8 cellular contexts compared by ENCODE assay signal in genomic region chr16:87076950-87077749, GRCh38.
A peak's percentile ranks its signal among the peaks of the same experiment; 100 is the strongest.
DNase-seq lines count a peak whose midpoint lies in the region; ATAC-seq and TF ChIP-seq lines count a peak whose summit lies in the region.

No MANE protein-coding gene starts in this region.

- no peak overlapping the region for H3K27ac ChIP-seq in DND-41 (ENCODE audit: low read length)
- H3K27ac ChIP-seq in esophagus squamous epithelium: no peak overlapping the region
- H3K27ac ChIP-seq in parathyroid adenoma: no peak overlapping the region
- H3K27ac ChIP-seq in CD4-positive, alpha-beta memory T cell (ENCODE audit: low read depth, low read length): no peak overlapping the region

- H3K4me3 Mint-ChIP-seq in CD4-positive, alpha-beta memory T cell: no peak overlapping the region

- H3K9ac ChIP-seq in DND-41 (ENCODE audit: low read depth, low read length) (no peak overlapping the region), parathyroid adenoma (no peak overlapping the region)

- H3K36me3 Mint-ChIP-seq in CD4-positive, alpha-beta memory T cell: no peaks in the 10 kb centered on the region

- DNase-seq in DND-41 (peak; percentile 56), HFF-Myc (ENCODE audit: extremely low read depth, low read depth) (no peak), SW480 (ENCODE audit: low spot score) (peak; percentile 66), esophagus squamous epithelium (lab: John Stamatoyannopoulos, UW) (no peak), HPDE6-E6E7 (ENCODE audit: extremely low spot score) (no peak)
- no peak for DNase-seq in CD4-positive, alpha-beta memory T cell

- no peaks in the 10 kb centered on the region for H3K36me3 ChIP-seq in DND-41 (ENCODE audit: insufficient read depth, low read length)
- no peaks in the 10 kb centered on the region for H3K36me3 ChIP-seq in esophagus squamous epithelium
- no peaks in the 10 kb centered on the region for H3K36me3 ChIP-seq in parathyroid adenoma (ENCODE audit: control insufficient read depth, insufficient read depth, low read length)
- no peaks in the 10 kb centered on the region for H3K36me3 ChIP-seq in CD4-positive, alpha-beta memory T cell (ENCODE audit: insufficient read depth, low read length)

- H3K27me3 ChIP-seq in DND-41 (ENCODE audit: insufficient read depth, low read length, poor library complexity) (no peaks in the 10 kb centered on the region), esophagus squamous epithelium (peaks cover 0 to 26% (median 0%) of the 10 kb centered on the region in 4 donors), parathyroid adenoma (ENCODE audit: control insufficient read depth, insufficient read depth, low read length) (no peaks in the 10 kb centered on the region)
- no peaks in the 10 kb centered on the region for H3K27me3 ChIP-seq in CD4-positive, alpha-beta memory T cell (ENCODE audit: insufficient read depth, low read length)

- POLR2A ChIA-PET in CD4-positive, alpha-beta memory T cell (lab: Charles Lee; ENCODE audit: partially characterized antibody): no interaction called here

- CTCF ChIA-PET in CD4-positive, alpha-beta memory T cell (lab: Charles Lee; ENCODE audit: partially characterized antibody): no interaction called here

- H3K27ac Mint-ChIP-seq in CD4-positive, alpha-beta memory T cell: no peak overlapping the region

- H3K4me3 ChIP-seq in DND-41 (ENCODE audit: low read depth in 1 of 2, low read length in 2 of 2) (no peak overlapping the region), HFF-Myc (replicated peaks; ENCODE audit: low read depth, low read length) (no peak overlapping the region), esophagus squamous epithelium (no peak overlapping the region), parathyroid adenoma (ENCODE audit: low read depth, low read length) (no peak overlapping the region)
- no peak overlapping the region for H3K4me3 ChIP-seq in CD4-positive, alpha-beta memory T cell (ENCODE audit: low read length in 2 of 2)

- H2AFZ ChIP-seq in DND-41 (ENCODE audit: low read depth, low read length) (no peak overlapping the region), parathyroid adenoma (no peak overlapping the region)

- no peaks in the 10 kb centered on the region for H3K4me1 Mint-ChIP-seq in CD4-positive, alpha-beta memory T cell

- TF ChIP-seq CTCF in DND-41 (IDR thresholded peaks at IDR 0.05; ENCODE audit: borderline replicate concordance, extremely low read depth, low read length, poor library complexity, severe bottlenecking): peak; percentile 77
- peak; percentile 79 for TF ChIP-seq CTCF in HFF-Myc (IDR thresholded peaks at IDR 0.05; ENCODE audit: low read depth, low read length, missing control alignments)
- TF ChIP-seq CTCF in esophagus squamous epithelium (IDR thresholded peaks at IDR 0.05): peak in 4 of 6 experiments; percentile 27 to 60 (median 36)
- peak; percentile 75 for TF ChIP-seq CTCF in parathyroid adenoma (IDR thresholded peaks at IDR 0.05)

- H3K9me3 Mint-ChIP-seq in CD4-positive, alpha-beta memory T cell: peaks cover 0 to 35% (median 24%) of the 10 kb centered on the region in 8 donors

- peaks cover 11% of the 10 kb centered on the region for H3K9me3 ChIP-seq in DND-41 (ENCODE audit: insufficient read depth, low read length, severe bottlenecking)
- peaks cover 0 to 19% (median 18%) of the 10 kb centered on the region in 3 donors for H3K9me3 ChIP-seq in esophagus squamous epithelium
- no peaks in the 10 kb centered on the region for H3K9me3 ChIP-seq in parathyroid adenoma (ENCODE audit: control insufficient read depth, low read length)
- no peaks in the 10 kb centered on the region for H3K9me3 ChIP-seq in CD4-positive, alpha-beta memory T cell (ENCODE audit: control insufficient read depth in 1 of 2, low read length in 2 of 2)

- intact Hi-C loops in esophagus squamous epithelium (cut with DNase I): no loop called here
- intact Hi-C loops in CD4-positive, alpha-beta memory T cell (cut with micrococcal nuclease): no loop called here

- H3K79me2 ChIP-seq in DND-41 (ENCODE audit: insufficient read depth, low read length) (no peaks in the 10 kb centered on the region), parathyroid adenoma (no peaks in the 10 kb centered on the region)

- peaks cover 1 to 2% of the 10 kb centered on the region in 2 donors for H3K27me3 Mint-ChIP-seq in CD4-positive, alpha-beta memory T cell

- peak; percentile 60; the same call in 1 of the 3 replicates for ATAC-seq in DND-41 (ENCODE audit: insufficient read depth, low read depth)
- no peak for ATAC-seq in HG03571 (IDR thresholded peaks at IDR 0.05; ENCODE audit: unreplicated experiment)

- no peaks in the 10 kb centered on the region for H4K20me1 ChIP-seq in DND-41 (ENCODE audit: insufficient read depth, low read length)

- no peak for TF ChIP-seq POLR2A in esophagus squamous epithelium (IDR thresholded peaks at IDR 0.05)

- no peak overlapping the region for H3K4me2 ChIP-seq in DND-41 (ENCODE audit: insufficient read depth, low read length)
- no peak overlapping the region for H3K4me2 ChIP-seq in parathyroid adenoma (ENCODE audit: low read length)

- H3K4me1 ChIP-seq in DND-41 (ENCODE audit: insufficient read depth, low read length) (no peaks in the 10 kb centered on the region), esophagus squamous epithelium (no peaks in the 10 kb centered on the region), parathyroid adenoma (no peaks in the 10 kb centered on the region)
- no peaks in the 10 kb centered on the region for H3K4me1 ChIP-seq in CD4-positive, alpha-beta memory T cell (ENCODE audit: insufficient read depth, low read length)

- 35 to 47% methylated on average over 3 to 8 of the region's 13 CpGs for WGBS in esophagus squamous epithelium, 2 donors

Comparison
In these comparisons a context has a peak if more than half of its experiments do, and no peak if none do; other contexts are left out.
1. DNase-seq: peak in DND-41 (single experiment) and SW480 (single experiment); none in HFF-Myc (single experiment), esophagus squamous epithelium (single experiment), HPDE6-E6E7 (single experiment) and CD4-positive, alpha-beta memory T cell (0 of 5).
2. Peak in every context shown above with its lines, with median percentiles within 50 percentile points of each other: CTCF ChIP-seq.